14 cellular contexts compared by ENCODE assay signal in the genomic region with DNA sequence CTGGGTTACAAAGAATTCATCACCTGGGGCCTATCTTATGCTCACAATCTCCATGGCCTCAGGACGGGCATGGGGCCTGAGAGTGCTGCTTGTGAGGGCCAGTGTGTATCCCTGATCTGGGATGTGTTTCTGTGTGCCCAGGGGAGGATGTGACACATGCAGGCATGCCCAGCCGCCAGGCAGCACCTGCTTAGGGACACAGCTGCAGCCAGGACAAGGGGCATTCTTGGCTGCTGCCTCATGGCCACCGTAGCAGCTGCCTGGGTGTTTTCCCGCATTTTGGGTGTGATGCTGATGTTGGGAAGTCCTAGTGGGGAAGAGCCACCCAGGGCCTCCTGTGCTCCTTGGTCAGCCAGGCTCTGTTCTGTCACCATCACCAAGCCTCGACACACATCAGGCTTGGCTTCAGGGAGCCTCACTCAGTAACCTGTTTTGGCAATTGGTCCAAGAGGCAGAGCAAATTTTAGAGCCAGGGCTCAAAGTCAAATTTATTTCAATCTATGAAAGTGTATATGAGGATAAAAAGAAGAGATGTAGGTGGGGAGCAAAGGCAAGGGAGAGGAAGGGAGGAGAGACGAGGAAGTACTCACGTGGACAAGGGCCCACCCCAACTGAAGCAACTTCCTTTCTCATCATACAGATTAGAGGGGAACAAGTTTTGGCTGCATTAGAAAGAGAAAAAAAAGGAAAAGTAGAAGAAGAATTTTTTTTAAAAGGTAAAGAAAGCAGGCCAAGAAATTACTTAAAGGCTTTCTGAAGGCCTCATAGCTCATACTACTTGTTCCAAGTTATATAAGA.
DNase-seq lines count a peak whose midpoint lies in the region; ATAC-seq, FAIRE-seq and TF ChIP-seq lines count a peak whose summit lies in the region.
"Had no signal": no experiment of that assay in that cellular context is flagged by ENCODE, and none has a peak within 500 bp of the region (broad histone marks: within the 10 kb centered on the region; RNA-seq: fewer than 3 reads in every experiment).

No MANE protein-coding gene starts in this region.

- H3K36me3 Mint-ChIP-seq in stimulated activated memory B cell treated with anti-CD40 and anti-IgM and Interleukin-4, amounts not matched to agents 10 μg/mL and 1 μg/mL and 100 μg/mL, for 72 hours, result no peaks in the 10 kb centered on the region
- H3K36me3 Mint-ChIP-seq: type B pancreatic cell had no signal

- no peak overlapping the region for H2BK20ac ChIP-seq in H1 (ENCODE audit: low read length)

- no peak overlapping the region for H3K56ac ChIP-seq in H1 (replicated peaks; ENCODE audit: insufficient read length, low read depth, low read length)

- TF ChIP-seq EP300 in H1 (IDR thresholded peaks at IDR 0.05; ENCODE audit: borderline replicate concordance in 1 of 2, low read depth in 2 of 2, low read length in 2 of 2), result no peak

- H3K27me3 Mint-ChIP-seq in stimulated activated memory B cell treated with anti-CD40 and anti-IgM and Interleukin-4, amounts not matched to agents 10 μg/mL and 1 μg/mL and 100 μg/mL, for 72 hours, result no peaks in the 10 kb centered on the region

- peak; percentile 51 for DNase-seq in activated CD8-positive, alpha-beta memory T cell treated with anti-CD3 and anti-CD28 coated beads, Interleukin-2, amount 50 U/mL, for 48 hours
- no peak for DNase-seq in activated CD8-positive, alpha-beta memory T cell treated with anti-CD3 and anti-CD28 coated beads for 24 hours
- DNase-seq in NOMO-1 treated with dmso at 0.1 percent for 144 hours (lab: John Stamatoyannopoulos, UW; ENCODE audit: unreplicated experiment) (peak; percentile 30), H1 (ENCODE audit: low read depth in 1 of 2, low spot score in 2 of 2) (no peak), DMS79 (lab: John Stamatoyannopoulos, UW) (no peak), BE2C (no peak)
- DNase-seq: activated CD8-positive, alpha-beta memory T cell treated with anti-CD3 and anti-CD28 coated beads, Interleukin-2, amount 50 U/mL, for 4 hours; left ventricle myocardium inferior; NCI-H187 treated with DMSO at 0.1 percent for 48 hours; T1000 had no signal

- TF ChIP-seq RAD21 in H1 (IDR thresholded peaks at IDR 0.05 in 1 of 2, conservative IDR thresholded peaks at IDR 0.05 in 1 of 2; ENCODE audit: low read depth in 2 of 2, low read length in 2 of 2), result no peak

- POLR2A ChIA-PET in H1 (lab: Charles Lee; ENCODE audit: partially characterized antibody), result no interaction called here

- no peak overlapping the region for H3K18ac ChIP-seq in H1 (ENCODE audit: extremely low read depth, low read length)

- H3K9me3 ChIP-seq in H1 (ENCODE audit: insufficient read depth in 2 of 2, low read depth in 1 of 2, low read length in 1 of 2) (no peaks in the 10 kb centered on the region; a peak in 1 of 4 replicates), BE2C (no peaks in the 10 kb centered on the region)
- H3K9me3 ChIP-seq: left ventricle myocardium inferior had no signal

- H4K20me1 ChIP-seq in H1 (replicated peaks in 1 of 2; ENCODE audit: control insufficient read depth in 1 of 2, insufficient read depth in 2 of 2, low read length in 2 of 2), result no peaks in the 10 kb centered on the region

- H3K27me3 ChIP-seq in H1 (replicated peaks in 1 of 4; ENCODE audit: control insufficient read depth in 3 of 4, extremely low read depth in 1 of 4, insufficient read depth in 3 of 4, low read length in 3 of 4) (peaks cover 0 to 3% (median 1%) of the 10 kb centered on the region in 4 experiments; a peak in 4 of 7 replicates), BE2C (no peaks in the 10 kb centered on the region)

- no peak overlapping the region for H2BK15ac ChIP-seq in H1 (ENCODE audit: low read length)

- no peak for TF ChIP-seq CTCF in H1 (IDR thresholded peaks at IDR 0.05; ENCODE audit: control extremely low read depth in 1 of 3, insufficient read depth in 1 of 3, low read depth in 1 of 3, low read length in 3 of 3)
- TF ChIP-seq CTCF in BE2C (IDR thresholded peaks at IDR 0.05; ENCODE audit: low read depth, low read length), result no peak

- no peak overlapping the region for H4K91ac ChIP-seq in H1 (replicated peaks; ENCODE audit: insufficient read length, low read length)

- H3K4me1 ChIP-seq in H1 (replicated peaks in 1 of 4; ENCODE audit: control insufficient read depth in 3 of 4, insufficient read depth in 4 of 4, low read length in 3 of 4) (peaks cover 0 to 4% (median 0%) of the 10 kb centered on the region in 4 experiments; a peak in 3 of 7 replicates), BE2C (no peaks in the 10 kb centered on the region)
- H3K4me1 ChIP-seq: left ventricle myocardium inferior had no signal

- H2BK5ac ChIP-seq in H1 (ENCODE audit: low read depth, low read length), result no peak overlapping the region

- H2AK5ac ChIP-seq in H1 (ENCODE audit: low read depth, low read length), result no peak overlapping the region

- H3K79me1 ChIP-seq in H1 (ENCODE audit: low read depth, low read length), result no peaks in the 10 kb centered on the region

- H3K27ac ChIP-seq in H1 (ENCODE audit: low read depth, low read length), result no peak overlapping the region
- H3K27ac ChIP-seq: left ventricle myocardium inferior had no signal

- H4K8ac ChIP-seq in H1 (ENCODE audit: extremely low read depth, insufficient read depth, low read length), result no peak overlapping the region

- H2BK12ac ChIP-seq in H1 (ENCODE audit: low read depth, low read length), result no peak overlapping the region

- TF ChIP-seq POLR2A in H1 (IDR thresholded peaks at IDR 0.05; ENCODE audit: control extremely low read depth in 1 of 2, low read depth in 2 of 2, low read length in 2 of 2), result no peak

- H3K9me3 Mint-ChIP-seq in stimulated activated memory B cell treated with anti-CD40 and anti-IgM and Interleukin-4, amounts not matched to agents 10 μg/mL and 1 μg/mL and 100 μg/mL, for 72 hours, result no peaks in the 10 kb centered on the region
- H3K9me3 Mint-ChIP-seq: type B pancreatic cell had no signal

- no peak overlapping the region for H2BK120ac ChIP-seq in H1 (replicated peaks; ENCODE audit: low read depth, low read length)

- H3K36me3 ChIP-seq in H1 (ENCODE audit: control insufficient read depth in 2 of 4, insufficient read depth in 4 of 4, low read length in 3 of 4) (no peaks in the 10 kb centered on the region), BE2C (no peaks in the 10 kb centered on the region)
- H3K36me3 ChIP-seq: left ventricle myocardium inferior had no signal

- no peak overlapping the region for H2AFZ ChIP-seq in H1 (ENCODE audit: low read length)

- no peak overlapping the region for H3K14ac ChIP-seq in H1 (ENCODE audit: insufficient read length)

- H3K79me2 ChIP-seq in H1 (ENCODE audit: control insufficient read depth in 1 of 2, insufficient read depth in 2 of 2, low read length in 2 of 2), result no peaks in the 10 kb centered on the region

- no peak overlapping the region for H3K4me3 ChIP-seq in H1 (ENCODE audit: extremely low read depth in 1 of 4, insufficient read depth in 2 of 4, low read depth in 3 of 4, low read length in 4 of 4)
- no peak overlapping the region for H3K4me3 ChIP-seq in BE2C (ENCODE audit: low read depth, low read length)
- H3K4me3 ChIP-seq: left ventricle myocardium inferior had no signal

- no peak overlapping the region for H4K5ac ChIP-seq in H1 (ENCODE audit: insufficient read length, low read depth, low read length)

- H3K4me3 Mint-ChIP-seq in stimulated activated memory B cell treated with anti-CD40 and anti-IgM and Interleukin-4, amounts not matched to agents 10 μg/mL and 1 μg/mL and 100 μg/mL, for 72 hours, result no peak overlapping the region
- H3K4me3 Mint-ChIP-seq: type B pancreatic cell had no signal

- H3K4ac ChIP-seq in H1 (replicated peaks; ENCODE audit: insufficient read length, low read depth, low read length), result no peak overlapping the region

- no peak overlapping the region for H3K9ac ChIP-seq in H1 (replicated peaks in 1 of 4; ENCODE audit: extremely low read depth in 1 of 4, low read depth in 3 of 4, low read length in 3 of 4)

- no peaks in the 10 kb centered on the region for H3K23me2 ChIP-seq in H1 (ENCODE audit: low read depth, low read length)

- CTCF ChIA-PET in H1 (lab: Charles Lee; ENCODE audit: partially characterized antibody), result interaction anchor here (1.5 to 1.6 kb wide), 2 partner anchors 270 to 1017 kb away, joined by 3 to 4 read pairs; partner anchors contain the start of gene SUPT3H

- FAIRE-seq in H1 (lab: Jason Lieb, UNC), result no peak
- FAIRE-seq: GM18507 had no signal

- peaks cover 30% of the 10 kb centered on the region for H3K4me1 Mint-ChIP-seq in stimulated activated memory B cell treated with anti-CD40 and anti-IgM and Interleukin-4, amounts not matched to agents 10 μg/mL and 1 μg/mL and 100 μg/mL, for 72 hours

- H3K23ac ChIP-seq in H1 (ENCODE audit: insufficient read length), result no peak overlapping the region

- no peak for ATAC-seq in stimulated activated memory B cell treated with anti-CD40 and anti-IgM and Interleukin-4, amounts not matched to agents 10 μg/mL and 1 μg/mL and 100 μg/mL, for 72 hours
- no peak for ATAC-seq in GM18519 (IDR thresholded peaks at IDR 0.05; ENCODE audit: low FRiP score, unreplicated experiment)

- H3K4me2 ChIP-seq in H1 (ENCODE audit: insufficient read depth in 1 of 2, low read depth in 2 of 2, low read length in 2 of 2), result no peak overlapping the region

- peak overlapping the region; percentile 45 for H3K27ac Mint-ChIP-seq in stimulated activated memory B cell treated with anti-CD40 and anti-IgM and Interleukin-4, amounts not matched to agents 10 μg/mL and 1 μg/mL and 100 μg/mL, for 72 hours
- H3K27ac Mint-ChIP-seq: type B pancreatic cell had no signal

- 84% methylated on average over 7 of the region's 7 CpGs; no CpG with 5 or more reads in 1 of the 2 experiments for WGBS in H1 (ENCODE audit: extremely low coverage in 1 of 2, insufficient coverage in 1 of 2, insufficient read length in 1 of 2, insufficient replicate concordance in 2 of 2, low coverage in 1 of 2, low lambda C conversion rate in 2 of 2, missing lambda C conversion rate in 1 of 2), 2 experiments

TF ChIP-seq in H1, 55 proteins besides CTCF, POLR2A, EP300 and RAD21:
- TF ChIP-seq KDM5A (IDR thresholded peaks at IDR 0.05; ENCODE audit: low read length) (no peak), SIX5 (IDR thresholded peaks at IDR 0.05; ENCODE audit: low read depth, low read length) (no peak), CHD1 (IDR thresholded peaks at IDR 0.05; ENCODE audit: low read depth, low read length) (no peak)
- TF ChIP-seq, protein P1, sequence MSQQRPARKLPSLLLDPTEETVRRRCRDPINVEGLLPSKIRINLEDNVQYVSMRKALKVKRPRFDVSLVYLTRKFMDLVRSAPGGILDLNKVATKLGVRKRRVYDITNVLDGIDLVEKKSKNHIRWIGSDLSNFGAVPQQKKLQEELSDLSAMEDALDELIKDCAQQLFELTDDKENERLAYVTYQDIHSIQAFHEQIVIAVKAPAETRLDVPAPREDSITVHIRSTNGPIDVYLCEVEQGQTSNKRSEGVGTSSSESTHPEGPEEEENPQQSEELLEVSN (IDR thresholded peaks at IDR 0.05), result peak; percentile 45; the same call in 1 of the 2 replicates

Comparison
In these comparisons a context has a peak if more than half of its experiments do, and no peak if none do; other contexts are left out.
1. DNase-seq: peak in activated CD8-positive, alpha-beta memory T cell treated with anti-CD3 and anti-CD28 coated beads, Interleukin-2, amount 50 U/mL, for 48 hours (single experiment) and NOMO-1 treated with dmso at 0.1 percent for 144 hours (single experiment); none in activated CD8-positive, alpha-beta memory T cell treated with anti-CD3 and anti-CD28 coated beads for 24 hours (single experiment), H1 (0 of 2), DMS79 (single experiment) and BE2C (single experiment).